ENCODE assay signal across 1 cellular context in the genomic region with DNA sequence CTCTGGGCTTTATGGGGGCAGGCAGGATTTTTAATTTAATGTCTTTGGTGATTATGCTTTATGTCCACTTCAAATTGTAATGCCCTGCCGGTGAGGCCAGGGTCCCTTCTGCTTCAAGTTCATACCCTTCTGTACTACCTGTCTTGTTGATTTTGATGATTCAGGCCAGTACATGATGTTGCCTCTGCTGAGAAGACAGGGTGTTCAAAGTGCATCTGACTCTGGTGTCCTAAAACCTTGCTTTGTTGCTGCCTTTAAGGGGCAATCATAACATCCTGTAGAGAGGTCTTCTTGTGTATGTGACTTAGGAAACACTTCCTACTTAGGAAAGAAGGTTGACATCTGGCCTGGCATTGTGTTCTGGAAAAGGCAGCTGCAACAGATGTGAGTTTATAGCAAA.
TF ChIP-seq lines count a peak whose summit lies in the region.

No MANE protein-coding gene starts in this region.

TF ChIP-seq in HepG2, 621 proteins besides CTCF, POLR2A, EP300 and RAD21 (continued from another document):
- TF ChIP-seq ARID4A (CRISPR knock-in tag; IDR thresholded peaks at IDR 0.05; ENCODE audit: borderline replicate concordance): no peak
- TF ChIP-seq ZBTB26 (CRISPR knock-in tag; IDR thresholded peaks at IDR 0.05; ENCODE audit: borderline replicate concordance): no peak
- no peak for TF ChIP-seq ZBTB14 (CRISPR knock-in tag; IDR thresholded peaks at IDR 0.05)
- TF ChIP-seq, protein P1, sequence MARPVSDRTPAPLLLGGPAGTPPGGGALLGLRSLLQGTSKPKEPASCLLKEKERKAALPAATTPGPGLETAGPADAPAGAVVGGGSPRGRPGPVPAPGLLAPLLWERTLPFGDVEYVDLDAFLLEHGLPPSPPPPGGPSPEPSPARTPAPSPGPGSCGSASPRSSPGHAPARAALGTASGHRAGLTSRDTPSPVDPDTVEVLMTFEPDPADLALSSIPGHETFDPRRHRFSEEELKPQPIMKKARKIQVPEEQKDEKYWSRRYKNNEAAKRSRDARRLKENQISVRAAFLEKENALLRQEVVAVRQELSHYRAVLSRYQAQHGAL (CRISPR knock-in tag; IDR thresholded peaks at IDR 0.05; ENCODE audit: not compliant biosample characterization): no peak
- TF ChIP-seq ZBTB1 (CRISPR knock-in tag; IDR thresholded peaks at IDR 0.05; ENCODE audit: borderline replicate concordance): no peak
- TF ChIP-seq DNMT1 (CRISPR knock-in tag; IDR thresholded peaks at IDR 0.05): no peak
- no peak for TF ChIP-seq ZNF225 (CRISPR knock-in tag; IDR thresholded peaks at IDR 0.05)
